13 cellular contexts compared by ENCODE assay signal in the genomic region with DNA sequence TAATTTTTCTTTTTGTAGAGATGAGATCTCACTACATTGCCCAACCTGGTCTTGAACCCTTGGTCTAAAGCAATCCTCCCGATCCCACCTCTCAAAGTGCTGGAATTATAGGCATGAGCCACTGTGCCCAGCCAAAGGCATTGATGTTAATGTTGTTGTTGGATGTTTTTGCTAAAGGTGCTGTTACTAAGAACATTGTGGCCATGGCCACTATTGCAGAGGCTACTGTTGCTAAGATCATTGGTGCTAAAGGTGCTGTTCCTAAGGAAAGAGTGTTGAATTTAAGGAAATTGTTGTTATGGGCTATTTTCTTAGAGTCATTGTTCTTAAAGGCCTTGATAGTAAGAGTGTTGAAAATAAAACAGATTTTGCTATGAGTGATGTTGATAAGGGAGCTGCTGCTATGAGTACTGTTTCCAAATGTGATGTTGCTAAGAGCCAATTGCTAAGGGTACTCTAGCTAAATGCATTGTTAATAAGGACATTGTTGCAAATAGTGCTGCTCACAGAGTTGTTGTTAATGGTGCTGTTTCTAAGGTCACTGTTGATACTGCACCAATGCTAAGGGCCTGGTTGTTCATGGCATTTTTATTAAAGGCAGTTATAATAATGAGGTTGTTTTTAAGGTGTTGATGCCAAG. TPM values are rescaled to one million over a fixed set of nuclear protein-coding genes. Genes with fewer than 3 reads are reported as not detected.
DNase-seq lines count a peak whose midpoint lies in the region; ATAC-seq, FAIRE-seq and TF ChIP-seq lines count a peak whose summit lies in the region.
"Not testable (repeated sequence)": the region's sequence is repeated elsewhere in the genome, so short reads cannot be mapped to it uniquely, and the experiment has no call there.
"Had no signal": no experiment of that assay in that cellular context is flagged by ENCODE, and none has a peak within 500 bp of the region (broad histone marks: within the 10 kb centered on the region; RNA-seq: fewer than 3 reads in every experiment).

No MANE protein-coding gene starts in this region.

- intact Hi-C loops in endothelial cell of umbilical vein (cut with micrococcal nuclease); Right ventricle myocardium superior (cut with DNase I); left cardiac atrium (cut with DNase I); right cardiac atrium (cut with DNase I); aorta (cut with DNase I): not testable (repeated sequence)

- not testable (repeated sequence) for H3K27ac ChIP-seq in endothelial cell of umbilical vein (ENCODE audit: insufficient read depth, low read depth, low read length); right cardiac atrium (ENCODE audit: low read length); aorta (ENCODE audit: low read depth in 1 of 2, low read length in 2 of 2)

- not testable (repeated sequence) for H3K4me2 ChIP-seq in endothelial cell of umbilical vein (ENCODE audit: insufficient read depth, low read length)

- H4K20me1 ChIP-seq in endothelial cell of umbilical vein (replicated peaks; ENCODE audit: control insufficient read depth, extremely low read depth, insufficient read depth, low read length) = not testable (repeated sequence)

- H3K79me2 ChIP-seq in endothelial cell of umbilical vein (ENCODE audit: control insufficient read depth, insufficient read depth, low read length) = not testable (repeated sequence)

- not testable (repeated sequence) for H3K9me1 ChIP-seq in endothelial cell of umbilical vein (replicated peaks; ENCODE audit: control insufficient read depth, extremely low read depth, insufficient read depth, low read length)

- not testable (repeated sequence) for H2AFZ ChIP-seq in endothelial cell of umbilical vein (ENCODE audit: low read depth, low read length)

- not testable (repeated sequence) for H3K4me1 ChIP-seq in endothelial cell of umbilical vein (ENCODE audit: control insufficient read depth, extremely low read depth, insufficient read depth, low read length); right cardiac atrium (ENCODE audit: control insufficient read depth, insufficient read depth, low read length); aorta (ENCODE audit: control insufficient read depth in 1 of 2, insufficient read depth in 2 of 2, low read length in 2 of 2)

- CTCF ChIA-PET in endothelial cell of umbilical vein (lab: Charles Lee) = not testable (repeated sequence)

- BruUV-seq in endothelial cell of umbilical vein (replicated peaks; lab: Mats Ljungman, UMichigan) = not testable (repeated sequence)

- H3K4me3 ChIP-seq in endothelial cell of umbilical vein (replicated peaks in 1 of 3; ENCODE audit: insufficient read depth in 1 of 3, low read depth in 1 of 3, low read length in 3 of 3); right cardiac atrium (ENCODE audit: low read length); aorta (ENCODE audit: low read length in 2 of 2): not testable (repeated sequence)

- not testable (repeated sequence) for H3K36me3 ChIP-seq in endothelial cell of umbilical vein (ENCODE audit: control insufficient read depth in 2 of 2, extremely low read depth in 1 of 2, insufficient read depth in 2 of 2, low read length in 2 of 2); aorta (ENCODE audit: control insufficient read depth in 1 of 2, insufficient read depth in 2 of 2, low read length in 1 of 2)

- POLR2A ChIA-PET in endothelial cell of umbilical vein (lab: Charles Lee) = not testable (repeated sequence)

- dilution Hi-C loops in endothelial cell of umbilical vein (cut with MboI; ENCODE audit: extremely low pct_ligation_motif_present, low sequenced_read_pairs) = not testable (repeated sequence)

- not testable (repeated sequence) for H3K9me3 ChIP-seq in endothelial cell of umbilical vein (replicated peaks; ENCODE audit: control insufficient read depth, insufficient read depth, low read length); right cardiac atrium (ENCODE audit: control insufficient read depth, low read length); aorta (ENCODE audit: control insufficient read depth, low read length)

- H3K9ac ChIP-seq in endothelial cell of umbilical vein (replicated peaks; ENCODE audit: extremely low read depth, insufficient read depth, low read length) = not testable (repeated sequence)

- WGBS in right cardiac atrium = no CpG with 5 or more reads among the region's 1 CpG
- no CpG with 5 or more reads among the region's 1 CpG for WGBS in aorta, 2 donors

- TF ChIP-seq POLR2A in endothelial cell of umbilical vein (IDR thresholded peaks at IDR 0.05; ENCODE audit: low read depth, low read length) = not testable (repeated sequence)

- not testable (repeated sequence) for TF ChIP-seq CTCF in endothelial cell of umbilical vein (IDR thresholded peaks at IDR 0.05; ENCODE audit: extremely low read depth in 1 of 2, insufficient read depth in 1 of 2, low read depth in 1 of 2, low read length in 2 of 2)

- not testable (repeated sequence) for FAIRE-seq in endothelial cell of umbilical vein (lab: Jason Lieb, UNC)

- H3K27me3 ChIP-seq in endothelial cell of umbilical vein (ENCODE audit: control insufficient read depth in 2 of 2, insufficient read depth in 2 of 2, low read length in 2 of 2); right cardiac atrium (ENCODE audit: control insufficient read depth, insufficient read depth); aorta (ENCODE audit: control insufficient read depth in 1 of 2, insufficient read depth in 2 of 2, low read length in 1 of 2): not testable (repeated sequence)

- DNase-seq in dermis blood vessel endothelial cell (peak; percentile 65), endothelial cell of umbilical vein (ENCODE audit: low read depth, low spot score) (peak; percentile 72)
- DNase-seq in Right ventricle myocardium superior, left cardiac atrium, right cardiac atrium, aorta: not testable (repeated sequence)

- peak; percentile 73 for ATAC-seq in Right ventricle myocardium superior (ENCODE audit: poor library complexity)
- peak; percentile 30 to 62 for ATAC-seq in left cardiac atrium
- ATAC-seq in right cardiac atrium = peak; percentile 72 to 85
- peak; percentile 27 for ATAC-seq in aorta (ENCODE audit: low FRiP score)

RNA-seq across cellular contexts. Expression of gene SPATA31A6, which starts 52.0 kb away (rescaled TPM):
- total RNA-seq in dermis blood vessel endothelial cell = not detected in 2 replicates
- not detected in 2 replicates for total RNA-seq in endothelial cell of umbilical vein
- not detected in 2 replicates for polyA plus RNA-seq in endothelial cell of umbilical vein
- not detected in 2 replicates for polyA plus RNA-seq in endothelial cell of umbilical vein (2011; cell fraction: cytosol; rRNA removed)
- polyA plus RNA-seq in endothelial cell of umbilical vein (2011; cell fraction: nucleus; rRNA removed) = not detected in 2 replicates
- not detected in 2 replicates for polyA plus RNA-seq in endothelial cell of umbilical vein (2012)
- not detected in 2 replicates for polyA minus RNA-seq in endothelial cell of umbilical vein
- polyA minus RNA-seq in endothelial cell of umbilical vein (2011; cell fraction: cytosol; rRNA and poly(A)+ RNA removed) = not detected
- not detected in 2 replicates for polyA minus RNA-seq in endothelial cell of umbilical vein (2011; cell fraction: nucleus; rRNA and poly(A)+ RNA removed)
- not detected for total RNA-seq in Right ventricle myocardium superior
- not detected for total RNA-seq in left cardiac atrium
- total RNA-seq in right cardiac atrium = not detected
- not detected for polyA plus RNA-seq in right cardiac atrium
- not detected for total RNA-seq in aorta
- polyA plus RNA-seq in aorta = not detected
- total RNA-seq: CD4-positive, alpha-beta T cell; CD8-positive, alpha-beta memory T cell; GM12878; GM23248; H1; H7 had no signal
- polyA plus RNA-seq: CD14-positive monocyte; CD8-positive, alpha-beta memory T cell; GM12878; GM23248 had no signal

Comparison
In these comparisons a context has a peak if more than half of its experiments do, and no peak if none do; other contexts are left out.
1. ATAC-seq: peak in every context shown above with its lines; median percentile 78 in right cardiac atrium; 73 in Right ventricle myocardium superior; 46 in left cardiac atrium; 27 in aorta.